ENCODE assay signal across 1 cellular context in the genomic region with DNA sequence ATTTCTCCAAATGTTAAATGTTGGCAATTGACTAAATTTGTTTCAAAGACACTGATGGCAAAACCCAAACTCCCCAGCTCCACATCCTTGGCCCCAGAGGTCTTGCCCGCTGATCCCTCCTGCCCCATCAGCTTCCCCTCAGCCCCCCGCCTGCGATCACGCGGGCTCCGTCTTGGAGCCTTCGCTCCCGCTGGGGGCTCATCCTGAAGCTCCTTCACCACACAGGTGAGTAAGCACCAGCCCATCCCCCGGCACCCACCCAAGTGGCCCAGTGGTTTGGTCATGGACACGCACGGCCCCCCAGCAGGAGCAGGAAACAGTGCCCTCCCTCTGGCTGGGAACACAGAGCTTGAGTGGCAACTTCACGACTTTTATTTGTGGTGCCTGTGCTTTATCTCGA.
TF ChIP-seq lines count a peak whose summit lies in the region.

No MANE protein-coding gene starts in this region.

TF ChIP-seq in HepG2, 621 proteins besides CTCF, POLR2A, EP300 and RAD21:
- TF ChIP-seq HNF4A (CRISPR knock-in tag; IDR thresholded peaks at IDR 0.05) (no peak), AGO2 (optimal IDR thresholded peaks at IDR 0.05; ENCODE audit: low read depth, low read length) (peak; percentile 41)
